Comparison of ENCODE assay signal across 1 cellular context in the genomic region with DNA sequence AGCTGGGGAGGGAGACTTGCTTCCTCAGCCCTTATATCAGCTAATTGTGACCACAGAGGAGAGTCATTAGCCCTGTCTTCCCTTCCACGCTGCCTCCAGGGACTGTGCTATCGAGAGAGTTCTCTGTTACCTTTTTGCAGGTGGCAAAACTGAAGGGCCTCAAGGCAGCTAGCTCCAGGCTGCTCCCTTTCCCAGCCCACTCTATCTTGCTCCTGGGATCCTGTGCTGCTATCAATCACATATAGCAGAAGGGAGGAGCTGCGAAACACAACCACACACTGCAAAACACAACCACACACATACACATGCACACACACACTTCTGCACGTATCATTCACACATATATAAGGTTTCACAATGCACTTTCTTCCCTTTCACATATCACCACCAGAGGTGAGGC.
TF ChIP-seq lines count a peak whose summit lies in the region.

No MANE protein-coding gene starts in this region.

TF ChIP-seq in H1, 55 proteins besides CTCF, POLR2A, EP300 and RAD21:
- TF ChIP-seq CBX8 (IDR thresholded peaks at IDR 0.05; ENCODE audit: borderline replicate concordance, low read depth, low read length) (no peak), SIX5 (IDR thresholded peaks at IDR 0.05; ENCODE audit: low read depth, low read length) (no peak), RBBP5 (IDR thresholded peaks at IDR 0.05; ENCODE audit: borderline replicate concordance, low read depth, low read length) (no peak), POLR2AphosphoS5 (IDR thresholded peaks at IDR 0.05; ENCODE audit: low read depth, low read length) (no peak), SUZ12 (IDR thresholded peaks at IDR 0.05; ENCODE audit: low read length) (no peak), RXRA (IDR thresholded peaks at IDR 0.05; ENCODE audit: insufficient read depth, low read depth, low read length) (no peak), RFX5 (IDR thresholded peaks at IDR 0.05; ENCODE audit: borderline replicate concordance, low read depth, low read length) (no peak), TCF12 (IDR thresholded peaks at IDR 0.05; ENCODE audit: low read depth, low read length) (no peak), TBP (IDR thresholded peaks at IDR 0.05; ENCODE audit: low read depth, low read length) (no peak), SRF (IDR thresholded peaks at IDR 0.05; ENCODE audit: low read depth, low read length) (no peak), ATF3 (IDR thresholded peaks at IDR 0.05; ENCODE audit: insufficient read depth, low read depth, low read length) (no peak), ATF2 (IDR thresholded peaks at IDR 0.05; ENCODE audit: low read length) (no peak), TEAD4 (IDR thresholded peaks at IDR 0.05; ENCODE audit: low read depth, low read length) (no peak), BRCA1 (IDR thresholded peaks at IDR 0.05; ENCODE audit: low read depth, low read length) (no peak), GABPA (IDR thresholded peaks at IDR 0.05; ENCODE audit: borderline replicate concordance, insufficient read depth, low read length) (no peak), CHD7 (IDR thresholded peaks at IDR 0.05; ENCODE audit: insufficient replicate concordance, low read length) (no peak), PHF8 (conservative IDR thresholded peaks at IDR 0.05; ENCODE audit: low read depth, low read length) (no peak), HDAC6 (IDR thresholded peaks at IDR 0.05; ENCODE audit: low read depth, low read length) (no peak), EZH2 (IDR thresholded peaks at IDR 0.05; ENCODE audit: low read depth, low read length, severe bottlenecking) (no peak), HDAC2 (IDR thresholded peaks at IDR 0.05; ENCODE audit: borderline replicate concordance in 1 of 2, low read depth in 2 of 2, low read length in 2 of 2) (no peak)
